ENCODE assay signal across 8 cellular contexts in genomic region chr15:90402230-90402629, GRCh38. TPM values are rescaled to one million over a fixed set of nuclear protein-coding genes. Genes with fewer than 3 reads are reported as not detected.
A peak's percentile ranks its signal among the peaks of the same experiment; 100 is the strongest.
DNase-seq lines count a peak whose midpoint lies in the region; ATAC-seq, FAIRE-seq and TF ChIP-seq lines count a peak whose summit lies in the region.

No MANE protein-coding gene starts in this region.

- no peak for TF ChIP-seq CTCF in Caco-2 (IDR thresholded peaks at IDR 0.05; ENCODE audit: insufficient read depth in 1 of 2, low read depth in 1 of 2, low read length in 1 of 2, severe bottlenecking in 1 of 2, unreplicated experiment in 1 of 2)

- no peaks in the 10 kb centered on the region for H3K9me3 Mint-ChIP-seq in Caco-2 (ENCODE audit: unreplicated experiment)
- peaks cover 1% of the 10 kb centered on the region for H3K9me3 Mint-ChIP-seq in activated naive CD8-positive, alpha-beta T cell treated with anti-CD3 and anti-CD28 coated beads for 36 hours
- no peaks in the 10 kb centered on the region for H3K9me3 Mint-ChIP-seq in stimulated activated effector memory CD8-positive, alpha-beta T cell treated with anti-CD3 and anti-CD28 coated beads, Interleukin-12 subunit alpha, Interleukin-12 subunit beta, amount 100 ng/mL, for 72 hours

- no peaks in the 10 kb centered on the region for H3K27me3 Mint-ChIP-seq in Caco-2 (ENCODE audit: insufficient read depth, unreplicated experiment)
- no peaks in the 10 kb centered on the region for H3K27me3 Mint-ChIP-seq in activated naive CD8-positive, alpha-beta T cell treated with anti-CD3 and anti-CD28 coated beads for 36 hours

- H3K4me3 ChIP-seq in Caco-2 (ENCODE audit: low read depth, low read length) = no peak overlapping the region

- H3K27ac Mint-ChIP-seq in Caco-2 (ENCODE audit: unreplicated experiment) = peak overlapping the region; percentile 96
- peak overlapping the region; percentile 3 for H3K27ac Mint-ChIP-seq in activated naive CD8-positive, alpha-beta T cell treated with anti-CD3 and anti-CD28 coated beads for 36 hours
- peak overlapping the region; percentile 96 for H3K27ac Mint-ChIP-seq in stimulated activated effector memory CD8-positive, alpha-beta T cell treated with anti-CD3 and anti-CD28 coated beads, Interleukin-12 subunit alpha, Interleukin-12 subunit beta, amount 100 ng/mL, for 72 hours

- peak overlapping the region; percentile 40 for H3K4me3 Mint-ChIP-seq in Caco-2 (ENCODE audit: unreplicated experiment)
- H3K4me3 Mint-ChIP-seq in activated naive CD8-positive, alpha-beta T cell treated with anti-CD3 and anti-CD28 coated beads for 36 hours = no peak overlapping the region
- peak overlapping the region; percentile 62 for H3K4me3 Mint-ChIP-seq in stimulated activated effector memory CD8-positive, alpha-beta T cell treated with anti-CD3 and anti-CD28 coated beads, Interleukin-12 subunit alpha, Interleukin-12 subunit beta, amount 100 ng/mL, for 72 hours

- H3K9me3 ChIP-seq in Caco-2 = no peaks in the 10 kb centered on the region

- H3K36me3 Mint-ChIP-seq in Caco-2 (ENCODE audit: insufficient read depth, unreplicated experiment) = peaks cover 15% of the 10 kb centered on the region
- peaks cover 25% of the 10 kb centered on the region for H3K36me3 Mint-ChIP-seq in activated naive CD8-positive, alpha-beta T cell treated with anti-CD3 and anti-CD28 coated beads for 36 hours
- H3K36me3 Mint-ChIP-seq in stimulated activated effector memory CD8-positive, alpha-beta T cell treated with anti-CD3 and anti-CD28 coated beads, Interleukin-12 subunit alpha, Interleukin-12 subunit beta, amount 100 ng/mL, for 72 hours = peaks cover 46% of the 10 kb centered on the region

- DNase-seq in Caco-2 (no peak), MV-4-11 (lab: John Stamatoyannopoulos, UW) (peak; percentile 95), left ventricle myocardium superior (no peak), HTR-8/SVneo (ENCODE audit: insufficient read length, low spot score) (no peak), NCI-H1436 treated with DMSO at 0.1 percent for 48 hours (lab: John Stamatoyannopoulos, UW) (no peak), midbrain (lab: John Stamatoyannopoulos, UW) (no peak)
- DNase-seq in activated naive CD8-positive, alpha-beta T cell treated with anti-CD3 and anti-CD28 coated beads for 36 hours = no peak
- no peak for DNase-seq in stimulated activated effector memory CD8-positive, alpha-beta T cell treated with anti-CD3 and anti-CD28 coated beads, Interleukin-12 subunit alpha, Interleukin-12 subunit beta, amount 100 ng/mL, for 72 hours (ENCODE audit: low spot score in 2 of 2)

- no TSS peak for BruUV-seq in Caco-2 (replicated peaks; lab: Mats Ljungman, UMichigan)

- peak; percentile 72 for ATAC-seq in left ventricle myocardium superior
- ATAC-seq in stimulated activated effector memory CD8-positive, alpha-beta T cell treated with anti-CD3 and anti-CD28 coated beads, Interleukin-12 subunit alpha, Interleukin-12 subunit beta, amount 100 ng/mL, for 72 hours = no peak

- H3K27me3 ChIP-seq in Caco-2 (replicated peaks; ENCODE audit: control insufficient read depth, insufficient read depth, low read length) = no peaks in the 10 kb centered on the region

- H3K4me1 ChIP-seq in Caco-2 = peaks cover 45% of the 10 kb centered on the region

- no peak for FAIRE-seq in HTR-8/SVneo (lab: Jason Lieb, UNC)

- H3K36me3 ChIP-seq in Caco-2 (ENCODE audit: control insufficient read depth, insufficient read depth, low read length) = no peaks in the 10 kb centered on the region

- intact Hi-C loops in Caco-2 (cut with micrococcal nuclease; ENCODE audit: unreplicated experiment) (loop anchor here (2.0 kb wide), 1 partner anchor 13 kb away; the partner anchor contains the start of gene IQGAP1), left ventricle myocardium superior (cut with micrococcal nuclease) (no loop called here)

- peaks cover 46% of the 10 kb centered on the region for H3K4me1 Mint-ChIP-seq in Caco-2 (ENCODE audit: low read depth, unreplicated experiment)
- peaks cover 69% of the 10 kb centered on the region for H3K4me1 Mint-ChIP-seq in activated naive CD8-positive, alpha-beta T cell treated with anti-CD3 and anti-CD28 coated beads for 36 hours
- peaks cover 71% of the 10 kb centered on the region for H3K4me1 Mint-ChIP-seq in stimulated activated effector memory CD8-positive, alpha-beta T cell treated with anti-CD3 and anti-CD28 coated beads, Interleukin-12 subunit alpha, Interleukin-12 subunit beta, amount 100 ng/mL, for 72 hours

- CTCF ChIA-PET in Caco-2 (lab: Charles Lee) = interaction anchor here (1.4 kb wide), 1 partner anchor 14 kb away, joined by 12 read pairs; the partner anchor contains the start of gene IQGAP1

- POLR2A ChIA-PET in Caco-2 (lab: Charles Lee) = interaction anchor here (1.4 to 3.1 kb wide), 2 partner anchors 10 to 14 kb away, joined by 3 to 19 read pairs; partner anchors contain the start of gene IQGAP1

RNA-seq across cellular contexts. Expression of gene IQGAP1, which starts 14.2 kb away (rescaled TPM):
- total RNA-seq in Caco-2 (2022) (142 and 150 TPM in 2 replicates), left ventricle myocardium superior (35.4 TPM)
- total RNA-seq in activated naive CD8-positive, alpha-beta T cell treated with anti-CD3 and anti-CD28 coated beads for 36 hours = 100 to 1,000 TPM; 129 to 133 TPM

RNA-seq across cellular contexts. Expression of gene ZNF774, which starts 50.1 kb away (rescaled TPM):
- 9.4 and 11.9 TPM in 2 replicates for total RNA-seq in Caco-2 (2022)
- total RNA-seq in activated naive CD8-positive, alpha-beta T cell treated with anti-CD3 and anti-CD28 coated beads for 36 hours = 1 to 10 TPM in 1 of 2 experiments, under 1 TPM in 1; 0.82 to 1.9 TPM
- total RNA-seq in left ventricle myocardium superior = 4.9 TPM

Comparison
In these comparisons a context has a peak if more than half of its experiments do, and no peak if none do; other contexts are left out.
1. H3K27ac Mint-ChIP-seq: peak in every context shown above with its lines; median percentile 96 in Caco-2; 96 in stimulated activated effector memory CD8-positive, alpha-beta T cell treated with anti-CD3 and anti-CD28 coated beads, Interleukin-12 subunit alpha, Interleukin-12 subunit beta, amount 100 ng/mL, for 72 hours; 3 in activated naive CD8-positive, alpha-beta T cell treated with anti-CD3 and anti-CD28 coated beads for 36 hours.